20 cellular contexts compared by ENCODE assay signal in genomic region chrX:143945171-143945570, GRCh38.
DNase-seq lines count a peak whose midpoint lies in the region; ATAC-seq and TF ChIP-seq lines count a peak whose summit lies in the region.
"Had no signal": no experiment of that assay in that cellular context is flagged by ENCODE, and none has a peak within 500 bp of the region (broad histone marks: within the 10 kb centered on the region; RNA-seq: fewer than 3 reads in every experiment).

No MANE protein-coding gene starts in this region.

- ATAC-seq in foreskin keratinocyte: no peak
- ATAC-seq: A549 had no signal

- DNase-seq in NCI-H69 (lab: John Stamatoyannopoulos, UW) (peak; percentile 0), epithelial cell of esophagus (ENCODE audit: low read depth) (peak; percentile 66), foreskin keratinocyte (peak; percentile 4 to 14), OCI-M2 (lab: John Stamatoyannopoulos, UW; ENCODE audit: unreplicated experiment) (no peak), T-helper 1 cell (no peak), NCI-H1105 treated with DMSO at 0.1 percent for 48 hours (lab: John Stamatoyannopoulos, UW) (no peak)
- DNase-seq: 8988T; ACHN; AML-193; BE2C; CD4-positive, alpha-beta T cell; CD8-positive, alpha-beta memory T cell; DMS 273 treated with DMSO at 0.1 percent for 48 hours; DMS79 treated with DMSO at 0.1 percent for 48 hours; GF-D8; GOT3; HFFc6 had no signal

- H3K27me3 ChIP-seq in foreskin keratinocyte: no peaks in the 10 kb centered on the region
- H3K27me3 ChIP-seq: BE2C had no signal

- H3K4me1 ChIP-seq in foreskin keratinocyte: no peaks in the 10 kb centered on the region
- H3K4me1 ChIP-seq: A549; BE2C; BLaER1 treated with 17β-estradiol and CSF1 and Interleukin-3, amounts not matched to agents 10 nM and 100 nM; HAP-1 had no signal

- no peak overlapping the region for H3K4me3 ChIP-seq in epithelial cell of esophagus (ENCODE audit: low read length)
- H3K4me3 ChIP-seq: A549; BLaER1 treated with 17β-estradiol and CSF1 and Interleukin-3, amounts not matched to agents 10 nM and 100 nM; HAP-1 had no signal

- TF ChIP-seq CTCF in epithelial cell of esophagus (IDR thresholded peaks at IDR 0.05; ENCODE audit: insufficient read depth, low read depth, low read length, missing control alignments): no peak
- no peak for TF ChIP-seq CTCF in foreskin keratinocyte (conservative IDR thresholded peaks at IDR 0.05)

- no peak overlapping the region for H3K27ac ChIP-seq in foreskin keratinocyte
- H3K27ac ChIP-seq: A549; BLaER1 treated with 17β-estradiol and CSF1 and Interleukin-3, amounts not matched to agents 10 nM and 100 nM had no signal

Comparison
In these comparisons a context has a peak if more than half of its experiments do, and no peak if none do; other contexts are left out.
1. DNase-seq: peak in NCI-H69 (single experiment), epithelial cell of esophagus (single experiment) and foreskin keratinocyte (2 of 2); none in OCI-M2 (single experiment), T-helper 1 cell (0 of 5) and NCI-H1105 treated with DMSO at 0.1 percent for 48 hours (single experiment).